Comparison of ENCODE assay signal across 8 cellular contexts in the genomic region with DNA sequence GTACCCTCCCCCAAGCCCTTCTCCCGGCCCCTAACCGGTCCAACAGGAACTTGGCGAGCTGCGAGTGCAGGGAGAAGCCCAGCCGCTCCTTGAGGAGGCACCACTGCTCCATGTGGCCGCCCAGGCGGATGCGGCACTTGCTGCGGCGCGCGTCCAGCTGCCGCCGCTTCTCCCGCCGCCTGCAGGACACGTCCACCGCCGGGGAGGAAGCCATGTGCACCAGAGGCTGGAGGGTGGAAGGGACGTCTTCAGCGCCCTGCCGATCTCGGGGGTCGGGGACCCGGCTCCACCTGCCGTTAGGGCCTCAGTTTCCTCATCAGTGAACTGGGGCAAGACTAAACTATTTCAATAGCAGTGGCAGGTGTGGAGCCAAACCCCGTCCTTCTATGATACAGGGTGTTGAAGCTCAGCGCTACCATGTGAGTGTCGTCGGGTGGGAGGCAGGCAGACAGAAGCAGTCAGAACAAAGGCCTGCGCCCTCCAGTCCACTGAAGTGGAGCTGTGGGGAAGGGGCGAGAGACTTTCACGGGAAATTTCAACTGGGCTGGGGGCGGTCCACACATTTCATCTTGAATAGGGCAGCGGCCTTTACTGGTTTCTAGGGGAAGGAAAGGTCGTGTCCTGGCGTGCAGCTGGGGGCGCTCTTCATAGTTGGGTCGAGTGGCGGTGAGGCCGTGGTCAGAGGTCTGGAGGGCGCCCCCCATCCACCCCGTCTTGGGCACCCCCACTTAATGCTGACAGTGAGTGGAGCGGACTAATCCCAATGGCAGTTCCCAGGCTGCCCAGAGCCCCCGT. TPM values are rescaled to one million over a fixed set of nuclear protein-coding genes. Genes with fewer than 3 reads are reported as not detected.
DNase-seq lines count a peak whose midpoint lies in the region; ATAC-seq and TF ChIP-seq lines count a peak whose summit lies in the region.

No MANE protein-coding gene starts in this region.

- H3K79me2 ChIP-seq in fibroblast of lung (ENCODE audit: control insufficient read depth, insufficient read depth, low read length), result peaks cover 12% of the 10 kb centered on the region

- H3K27me3 Mint-ChIP-seq in CD8-positive, alpha-beta T cell (ENCODE audit: low read depth), result no peaks in the 10 kb centered on the region
- H3K27me3 Mint-ChIP-seq in naive thymus-derived CD8-positive, alpha-beta T cell, result no peaks in the 10 kb centered on the region

- H3K36me3 ChIP-seq in CD8-positive, alpha-beta T cell (ENCODE audit: insufficient read depth, low read length), result no peaks in the 10 kb centered on the region
- peaks cover 12% of the 10 kb centered on the region for H3K36me3 ChIP-seq in fibroblast of lung (ENCODE audit: control insufficient read depth, insufficient read depth, low read length)
- no peaks in the 10 kb centered on the region for H3K36me3 ChIP-seq in urinary bladder (ENCODE audit: insufficient read depth)

- CTCF ChIA-PET in CD8-positive, alpha-beta T cell (lab: Charles Lee), result interaction anchor here (0.9 to 4.5 kb wide), 8 partner anchors 12 to 50 kb away, joined by 3 to 24 read pairs (median 6); partner anchors contain the start of genes SH3BP5L and ZNF672

- intact Hi-C loops in CD8-positive, alpha-beta T cell (cut with DNase I, micrococcal nuclease), result loop anchor here (1.0 kb wide), 1 partner anchor 19 kb away; no protein-coding TSS in a partner anchor

- H3K4me3 Mint-ChIP-seq in CD8-positive, alpha-beta T cell, result peak overlapping the region; percentile 82
- peak overlapping the region; percentile 78 to 97 (median 90) for H3K4me3 Mint-ChIP-seq in naive thymus-derived CD8-positive, alpha-beta T cell

- ATAC-seq in CD8-positive, alpha-beta T cell, result peak; percentile 18
- ATAC-seq in GM18861 (IDR thresholded peaks at IDR 0.05; ENCODE audit: unreplicated experiment), result peak; percentile 22
- peak; percentile 16 for ATAC-seq in HG03060 (IDR thresholded peaks at IDR 0.05; ENCODE audit: low read depth, unreplicated experiment)
- peak; percentile 36 to 41 for ATAC-seq in naive thymus-derived CD8-positive, alpha-beta T cell

- H2AFZ ChIP-seq in fibroblast of lung (ENCODE audit: low read length), result peak overlapping the region; percentile 77

- H3K27ac ChIP-seq in CD8-positive, alpha-beta T cell (ENCODE audit: low read depth, low read length), result peak overlapping the region; percentile 42
- H3K27ac ChIP-seq in fibroblast of lung (ENCODE audit: insufficient read depth, low read length), result peak overlapping the region; percentile 68
- H3K27ac ChIP-seq in urinary bladder (ENCODE audit: low read depth), result peak overlapping the region; percentile 79

- no peaks in the 10 kb centered on the region for H4K20me1 ChIP-seq in fibroblast of lung (ENCODE audit: control insufficient read depth, extremely low read depth, insufficient read depth, low read length)

- H3K4me3 ChIP-seq in CD8-positive, alpha-beta T cell (ENCODE audit: low read depth, low read length), result peak overlapping the region; percentile 72
- H3K4me3 ChIP-seq in fibroblast of lung (replicated peaks in 1 of 4; ENCODE audit: control extremely low read depth in 1 of 4, insufficient read depth in 1 of 4, low read depth in 3 of 4, low read length in 4 of 4), result peak overlapping the region; percentile 53 to 80 (median 62)
- peak overlapping the region; percentile 49 for H3K4me3 ChIP-seq in urinary bladder (ENCODE audit: low read depth, low read length)

- no peaks in the 10 kb centered on the region for H3K27me3 ChIP-seq in CD8-positive, alpha-beta T cell (ENCODE audit: insufficient read depth, low read length)
- H3K27me3 ChIP-seq in fibroblast of lung (ENCODE audit: control insufficient read depth, insufficient read depth, low read length), result no peaks in the 10 kb centered on the region

- no peaks in the 10 kb centered on the region for H3K9me3 Mint-ChIP-seq in CD8-positive, alpha-beta T cell
- no peaks in the 10 kb centered on the region for H3K9me3 Mint-ChIP-seq in naive thymus-derived CD8-positive, alpha-beta T cell

- peak overlapping the region; percentile 11 for H3K9ac ChIP-seq in fibroblast of lung (ENCODE audit: insufficient read depth, low read length)

- peaks cover 11% of the 10 kb centered on the region for H3K36me3 Mint-ChIP-seq in CD8-positive, alpha-beta T cell
- H3K36me3 Mint-ChIP-seq in naive thymus-derived CD8-positive, alpha-beta T cell, result peaks cover 0 to 2% (median 0%) of the 10 kb centered on the region in 3 donors

- no peaks in the 10 kb centered on the region for H3K9me3 ChIP-seq in CD8-positive, alpha-beta T cell (ENCODE audit: low read length)
- no peaks in the 10 kb centered on the region for H3K9me3 ChIP-seq in fibroblast of lung (ENCODE audit: control insufficient read depth, insufficient read depth, low read depth, low read length)

- DNase-seq in CD8-positive, alpha-beta T cell, result peak in 2 of 7 experiments; percentile 30 to 61
- DNase-seq in NCI-H2171 (lab: John Stamatoyannopoulos, UW) (peak; percentile 39), fibroblast of lung (ENCODE audit: low read depth in 2 of 2) (peak; percentile 54 to 69)
- peak; percentile 43 to 48 for DNase-seq in activated CD4-positive, alpha-beta T cell treated with anti-CD3 and anti-CD28 coated beads, Interleukin-2, amount 50 U/mL, for 48 hours
- no peak for DNase-seq in naive thymus-derived CD8-positive, alpha-beta T cell

- peaks cover 51% of the 10 kb centered on the region for H3K4me1 ChIP-seq in CD8-positive, alpha-beta T cell (ENCODE audit: insufficient read depth, low read length)
- H3K4me1 ChIP-seq in fibroblast of lung (ENCODE audit: control insufficient read depth, extremely low read depth, insufficient read depth, low read length) (peaks cover 9% of the 10 kb centered on the region), urinary bladder (ENCODE audit: insufficient read depth) (peaks cover 2% of the 10 kb centered on the region)

- H3K4me1 Mint-ChIP-seq in CD8-positive, alpha-beta T cell (ENCODE audit: low read depth), result peaks cover 47% of the 10 kb centered on the region
- peaks cover 44 to 56% (median 54%) of the 10 kb centered on the region in 4 donors for H3K4me1 Mint-ChIP-seq in naive thymus-derived CD8-positive, alpha-beta T cell

- WGBS in urinary bladder, result under 1% methylated on average over 45 of the region's 45 CpGs

- peak overlapping the region; percentile 97 for H3K27ac Mint-ChIP-seq in CD8-positive, alpha-beta T cell
- peak overlapping the region; percentile 88 to 98 (median 96) for H3K27ac Mint-ChIP-seq in naive thymus-derived CD8-positive, alpha-beta T cell

- peak overlapping the region; percentile 94 for H3K4me2 ChIP-seq in fibroblast of lung (ENCODE audit: extremely low read depth, insufficient read depth, low read length)

- POLR2A ChIA-PET in CD8-positive, alpha-beta T cell (lab: Charles Lee), result interaction anchor here (1.1 to 7.9 kb wide), 8 partner anchors 12 to 56 kb away, joined by 3 to 95 read pairs (median 7); partner anchors contain the start of genes PGBD2, SH3BP5L and ZNF672
- POLR2A ChIA-PET in naive thymus-derived CD8-positive, alpha-beta T cell (lab: Charles Lee), result interaction anchor here (0.6 to 9.2 kb wide), 10 partner anchors 11 to 49 kb away, joined by 3 to 141 read pairs (median 5); partner anchors contain the start of genes PGBD2, SH3BP5L and ZNF672

- peak; percentile 53 for TF ChIP-seq CTCF in CD8-positive, alpha-beta T cell (IDR thresholded peaks at IDR 0.05)
- TF ChIP-seq CTCF in fibroblast of lung (conservative IDR thresholded peaks at IDR 0.05 in 1 of 2, IDR thresholded peaks at IDR 0.05 in 1 of 2; ENCODE audit: low read depth in 1 of 2, low read length in 2 of 2), result peak in 1 of 2 donors; percentile 28

RNA-seq across cellular contexts. Expression of gene ZNF692, which starts 0.6 kb away (rescaled TPM):
- total RNA-seq in CD8-positive, alpha-beta T cell, result 10 to 100 TPM; 18.7 to 19.2 TPM
- total RNA-seq in fibroblast of lung (16.2 and 16.7 TPM in 2 replicates), urinary bladder (14.7 TPM)
- polyA plus RNA-seq in fibroblast of lung (7.6 and 9.3 TPM in 2 replicates), urinary bladder (40.8 TPM)
- 7.5 and 10.6 TPM in 2 replicates for polyA plus RNA-seq in fibroblast of lung (2012)
- polyA minus RNA-seq in fibroblast of lung (ENCODE audit: low replicate concordance), result 2.8 and 9.0 TPM in 2 replicates
- total RNA-seq in naive thymus-derived CD8-positive, alpha-beta T cell, result 10 to 100 TPM; 68.9 to 69.6 TPM
- polyA plus RNA-seq in naive thymus-derived CD8-positive, alpha-beta T cell, result 1 to 10 TPM; 5.2 to 9.3 (median 5.9) TPM

RNA-seq across cellular contexts. Expression of gene ZNF672, which starts 20.3 kb away (rescaled TPM):
- total RNA-seq in CD8-positive, alpha-beta T cell, result 10 to 100 TPM; 33.8 to 33.9 TPM
- total RNA-seq in fibroblast of lung (11.6 and 15.5 TPM in 2 replicates), urinary bladder (12.9 TPM)
- polyA plus RNA-seq in fibroblast of lung (10.3 and 13.8 TPM in 2 replicates), urinary bladder (32.5 TPM)
- 8.4 and 11.0 TPM in 2 replicates for polyA plus RNA-seq in fibroblast of lung (2012)
- 25.9 and 49.4 TPM in 2 replicates for polyA minus RNA-seq in fibroblast of lung (ENCODE audit: low replicate concordance)
- total RNA-seq in naive thymus-derived CD8-positive, alpha-beta T cell, result 10 to 100 TPM; 35.8 to 37.2 TPM
- 10 to 100 TPM; 17.9 to 25.6 (median 19.6) TPM for polyA plus RNA-seq in naive thymus-derived CD8-positive, alpha-beta T cell

RNA-seq across cellular contexts. Expression of gene SH3BP5L, which starts 32.6 kb away (rescaled TPM):
- total RNA-seq in CD8-positive, alpha-beta T cell, result 10 to 100 TPM; 19.0 to 20.4 TPM
- 19.8 and 20.3 TPM in 2 replicates for total RNA-seq in fibroblast of lung
- polyA plus RNA-seq in fibroblast of lung, result 17.5 and 17.9 TPM in 2 replicates
- 20.3 and 22.0 TPM in 2 replicates for polyA plus RNA-seq in fibroblast of lung (2012)
- polyA minus RNA-seq in fibroblast of lung (ENCODE audit: low replicate concordance), result 21.1 and 22.9 TPM in 2 replicates
- 10 to 100 TPM; 28.5 to 29.9 TPM for total RNA-seq in naive thymus-derived CD8-positive, alpha-beta T cell
- polyA plus RNA-seq in naive thymus-derived CD8-positive, alpha-beta T cell, result 1 to 10 TPM; 1.6 to 3.5 (median 2.6) TPM
- 12.7 TPM for total RNA-seq in urinary bladder
- 21.8 TPM for polyA plus RNA-seq in urinary bladder

RNA-seq across cellular contexts. Expression of gene PGBD2, which starts 47.7 kb away (rescaled TPM):
- total RNA-seq in CD8-positive, alpha-beta T cell, result 1 to 10 TPM in 1 of 2 experiments, under 1 TPM in 1; 0.90 to 1.9 TPM
- total RNA-seq in fibroblast of lung (7.1 and 8.2 TPM in 2 replicates), urinary bladder (10.2 TPM)
- polyA plus RNA-seq in fibroblast of lung (3.9 and 4.0 TPM in 2 replicates), urinary bladder (4.2 TPM)
- polyA plus RNA-seq in fibroblast of lung (2012), result 1.9 and 2.2 TPM in 2 replicates
- polyA minus RNA-seq in fibroblast of lung (ENCODE audit: low replicate concordance), result 0.96 and 2.0 TPM in 2 replicates
- total RNA-seq in naive thymus-derived CD8-positive, alpha-beta T cell, result 10 to 100 TPM; 14.3 to 14.5 TPM
- 1 to 10 TPM; 5.3 to 9.9 (median 6.5) TPM for polyA plus RNA-seq in naive thymus-derived CD8-positive, alpha-beta T cell

Comparison
In these comparisons a context has a peak if more than half of its experiments do, and no peak if none do; other contexts are left out.
1. DNase-seq: peak in NCI-H2171 (single experiment), activated CD4-positive, alpha-beta T cell treated with anti-CD3 and anti-CD28 coated beads, Interleukin-2, amount 50 U/mL, for 48 hours (2 of 2) and fibroblast of lung (2 of 2); none in naive thymus-derived CD8-positive, alpha-beta T cell (0 of 10).
2. Peak in every context shown above with its lines, with median percentiles within 50 percentile points of each other: ATAC-seq, H3K27ac ChIP-seq and H3K4me3 ChIP-seq.